In the genomic region with DNA sequence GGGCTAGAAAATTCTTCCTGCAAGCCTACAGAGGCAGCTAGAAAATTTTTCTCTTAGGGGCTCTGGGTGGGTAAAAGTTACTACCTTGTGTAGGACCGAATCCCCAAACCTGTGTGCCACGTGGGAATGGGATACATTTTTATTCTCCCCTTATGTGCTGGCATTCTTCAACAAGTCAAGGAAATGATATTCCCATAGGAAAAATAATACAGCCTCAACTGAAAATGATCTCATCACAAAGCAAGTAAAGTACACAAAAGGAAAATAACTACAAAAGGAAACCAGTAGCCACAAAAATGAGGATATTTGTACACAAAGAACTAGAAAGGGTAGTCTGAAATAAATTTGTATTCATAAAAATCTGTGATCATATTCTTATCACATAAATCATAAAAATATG, we compare ENCODE assay signal across 1 cellular context.
TF ChIP-seq lines count a peak whose summit lies in the region.

No MANE protein-coding gene starts in this region.

TF ChIP-seq in HEK293, 187 proteins besides CTCF, POLR2A, EP300 and RAD21 (continued from another document):
- TF ChIP-seq, protein P1, sequence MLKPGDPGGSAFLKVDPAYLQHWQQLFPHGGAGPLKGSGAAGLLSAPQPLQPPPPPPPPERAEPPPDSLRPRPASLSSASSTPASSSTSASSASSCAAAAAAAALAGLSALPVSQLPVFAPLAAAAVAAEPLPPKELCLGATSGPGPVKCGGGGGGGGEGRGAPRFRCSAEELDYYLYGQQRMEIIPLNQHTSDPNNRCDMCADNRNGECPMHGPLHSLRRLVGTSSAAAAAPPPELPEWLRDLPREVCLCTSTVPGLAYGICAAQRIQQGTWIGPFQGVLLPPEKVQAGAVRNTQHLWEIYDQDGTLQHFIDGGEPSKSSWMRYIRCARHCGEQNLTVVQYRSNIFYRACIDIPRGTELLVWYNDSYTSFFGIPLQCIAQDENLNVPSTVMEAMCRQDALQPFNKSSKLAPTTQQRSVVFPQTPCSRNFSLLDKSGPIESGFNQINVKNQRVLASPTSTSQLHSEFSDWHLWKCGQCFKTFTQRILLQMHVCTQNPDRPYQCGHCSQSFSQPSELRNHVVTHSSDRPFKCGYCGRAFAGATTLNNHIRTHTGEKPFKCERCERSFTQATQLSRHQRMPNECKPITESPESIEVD (tag by site-specific recombination; IDR thresholded peaks at IDR 0.05): peak; percentile 45; the same call in 1 of the 2 replicates
TF ChIP-seq in HEK293: peak in this region for 1.
